Comparison of ENCODE assay signal across 9 cellular contexts in the genomic region with DNA sequence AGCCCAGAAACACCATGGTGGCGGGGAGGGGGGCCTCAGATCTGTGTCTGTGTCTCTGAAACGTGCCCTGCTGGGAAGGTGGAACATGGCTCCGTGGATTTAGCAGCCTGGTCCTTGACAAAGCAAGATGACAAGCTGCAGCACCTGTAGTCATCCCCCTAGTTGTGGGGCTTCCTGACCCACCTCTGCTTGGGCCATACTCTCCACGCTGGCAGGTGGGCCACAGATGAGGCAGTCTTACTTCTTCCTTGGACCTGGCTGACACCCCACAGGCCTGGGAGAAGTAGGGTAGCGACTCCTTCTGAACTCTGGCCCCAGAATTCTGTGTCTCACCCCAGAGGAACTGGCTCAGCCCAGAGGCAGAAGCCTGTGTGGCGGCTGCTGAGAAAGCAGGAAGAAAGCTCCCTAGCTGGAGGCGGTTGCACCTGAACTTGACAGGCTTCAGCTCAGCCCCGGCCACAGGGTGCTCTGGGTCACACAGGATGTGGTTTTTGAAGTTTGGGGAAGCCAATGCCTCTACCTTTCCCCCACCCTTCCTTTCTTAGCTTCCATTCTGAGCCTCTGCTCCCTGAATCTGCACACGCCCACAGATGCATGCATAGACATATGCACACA.
A peak's percentile ranks its signal among the peaks of the same experiment; 100 is the strongest.
DNase-seq lines count a peak whose midpoint lies in the region; ATAC-seq and TF ChIP-seq lines count a peak whose summit lies in the region.
"Had no signal": no experiment of that assay in that cellular context is flagged by ENCODE, and none has a peak within 500 bp of the region (broad histone marks: within the 10 kb centered on the region; RNA-seq: fewer than 3 reads in every experiment).

No MANE protein-coding gene starts in this region.

- no peaks in the 10 kb centered on the region for H3K36me3 Mint-ChIP-seq in activated naive CD8-positive, alpha-beta T cell treated with anti-CD3 and anti-CD28 coated beads for 36 hours
- peaks cover 30% of the 10 kb centered on the region for H3K36me3 Mint-ChIP-seq in Caco-2 (ENCODE audit: insufficient read depth, unreplicated experiment)

- H3K4me3 ChIP-seq in foreskin fibroblast (ENCODE audit: low read depth in 1 of 2, low read length in 2 of 2): no peak overlapping the region
- no peak overlapping the region for H3K4me3 ChIP-seq in Caco-2 (ENCODE audit: low read depth, low read length)
- H3K4me3 ChIP-seq: upper lobe of left lung had no signal

- peak overlapping the region; percentile 70 for H3K4me3 Mint-ChIP-seq in activated naive CD8-positive, alpha-beta T cell treated with anti-CD3 and anti-CD28 coated beads for 36 hours
- no peak overlapping the region for H3K4me3 Mint-ChIP-seq in Caco-2 (ENCODE audit: unreplicated experiment)

- H3K4me1 Mint-ChIP-seq in activated naive CD8-positive, alpha-beta T cell treated with anti-CD3 and anti-CD28 coated beads for 36 hours: peaks cover 85% of the 10 kb centered on the region
- no peaks in the 10 kb centered on the region for H3K4me1 Mint-ChIP-seq in Caco-2 (ENCODE audit: low read depth, unreplicated experiment)

- no peaks in the 10 kb centered on the region for H3K9me3 ChIP-seq in Caco-2
- H3K9me3 ChIP-seq: upper lobe of left lung had no signal

- no peaks in the 10 kb centered on the region for H3K9me3 Mint-ChIP-seq in activated naive CD8-positive, alpha-beta T cell treated with anti-CD3 and anti-CD28 coated beads for 36 hours
- no peaks in the 10 kb centered on the region for H3K9me3 Mint-ChIP-seq in Caco-2 (ENCODE audit: unreplicated experiment)

- peak overlapping the region; percentile 91 for H3K27ac Mint-ChIP-seq in activated naive CD8-positive, alpha-beta T cell treated with anti-CD3 and anti-CD28 coated beads for 36 hours
- H3K27ac Mint-ChIP-seq in Caco-2 (ENCODE audit: unreplicated experiment): no peak overlapping the region

- intact Hi-C loops in Caco-2 (cut with micrococcal nuclease; ENCODE audit: unreplicated experiment): no loop called here

- TF ChIP-seq POLR2A in Raji (IDR thresholded peaks at IDR 0.05; ENCODE audit: insufficient read depth, low read depth, low read length): peak; percentile 49

- TF ChIP-seq CTCF in foreskin fibroblast (IDR thresholded peaks at IDR 0.05; ENCODE audit: low read depth, low read length): no peak
- no peak for TF ChIP-seq CTCF in Caco-2 (IDR thresholded peaks at IDR 0.05; ENCODE audit: insufficient read depth in 1 of 2, low read depth in 1 of 2, low read length in 1 of 2, severe bottlenecking in 1 of 2, unreplicated experiment in 1 of 2)

- CTCF ChIA-PET in Caco-2 (lab: Charles Lee): no interaction called here

- H3K36me3 ChIP-seq in Caco-2 (ENCODE audit: control insufficient read depth, insufficient read depth, low read length): no peaks in the 10 kb centered on the region

- no peaks in the 10 kb centered on the region for H3K27me3 ChIP-seq in Caco-2 (replicated peaks; ENCODE audit: control insufficient read depth, insufficient read depth, low read length)
- H3K27me3 ChIP-seq: upper lobe of left lung had no signal

- POLR2A ChIA-PET in Caco-2 (lab: Charles Lee): no interaction called here

- H3K27me3 Mint-ChIP-seq in activated naive CD8-positive, alpha-beta T cell treated with anti-CD3 and anti-CD28 coated beads for 36 hours: no peaks in the 10 kb centered on the region
- no peaks in the 10 kb centered on the region for H3K27me3 Mint-ChIP-seq in Caco-2 (ENCODE audit: insufficient read depth, unreplicated experiment)

- DNase-seq in activated naive CD8-positive, alpha-beta T cell treated with anti-CD3 and anti-CD28 coated beads for 36 hours: peak; percentile 77
- peak; percentile 62 to 65 for DNase-seq in stimulated activated CD8-positive, alpha-beta memory T cell treated with anti-CD3 and anti-CD28 coated beads, Interleukin-15, amount 100 ng/mL, for 48 hours (ENCODE audit: low read depth in 2 of 2)
- DNase-seq in foreskin fibroblast: no peak
- DNase-seq in Caco-2: no peak
- DNase-seq in AG20443 (ENCODE audit: low spot score): no peak

- BruUV-seq in Caco-2 (replicated peaks; lab: Mats Ljungman, UMichigan): no TSS peak

- ATAC-seq in GM18502 (IDR thresholded peaks at IDR 0.05; ENCODE audit: poor library complexity, unreplicated experiment) (peak; percentile 97), HG02852 (IDR thresholded peaks at IDR 0.05; ENCODE audit: unreplicated experiment) (peak; percentile 94)

- no peaks in the 10 kb centered on the region for H3K4me1 ChIP-seq in Caco-2

Comparison
In these comparisons a context has a peak if more than half of its experiments do, and no peak if none do; other contexts are left out.
1. DNase-seq: peak in activated naive CD8-positive, alpha-beta T cell treated with anti-CD3 and anti-CD28 coated beads for 36 hours (single experiment) and stimulated activated CD8-positive, alpha-beta memory T cell treated with anti-CD3 and anti-CD28 coated beads, Interleukin-15, amount 100 ng/mL, for 48 hours (2 of 2); none in foreskin fibroblast (0 of 2), Caco-2 (0 of 2) and AG20443 (single experiment).